In genomic region chr2:128305555-128306080, GRCh38 we compare ENCODE assay signal across 8 cellular contexts. TPM values are rescaled to one million over a fixed set of nuclear protein-coding genes. Genes with fewer than 3 reads are reported as not detected.
A peak's percentile ranks its signal among the peaks of the same experiment; 100 is the strongest.
DNase-seq lines count a peak whose midpoint lies in the region; ATAC-seq and TF ChIP-seq lines count a peak whose summit lies in the region.

No MANE protein-coding gene starts in this region.

- peak; percentile 80 for ATAC-seq in HG02759 (IDR thresholded peaks at IDR 0.05; ENCODE audit: unreplicated experiment)
- no peak for ATAC-seq in gastroesophageal sphincter
- peak; percentile 84 to 92 for ATAC-seq in stimulated activated naive B cell treated with anti-CD40 and anti-IgM and Interleukin-4, amounts not matched to agents 10 μg/mL and 1 μg/mL and 100 μg/mL, for 72 hours (replicated peaks)
- ATAC-seq in HG03280 (IDR thresholded peaks at IDR 0.05; ENCODE audit: unreplicated experiment): no peak

- no peaks in the 10 kb centered on the region for H3K27me3 Mint-ChIP-seq in stimulated activated naive B cell treated with anti-CD40 and anti-IgM and Interleukin-4, amounts not matched to agents 10 μg/mL and 1 μg/mL and 100 μg/mL, for 72 hours

- no peak overlapping the region for H3K4me3 ChIP-seq in gastroesophageal sphincter

- H3K27ac ChIP-seq in gastroesophageal sphincter: peak overlapping the region in 3 of 4 donors; percentile 71 to 78 (median 77)

- H3K27ac Mint-ChIP-seq in stimulated activated naive B cell treated with anti-CD40 and anti-IgM and Interleukin-4, amounts not matched to agents 10 μg/mL and 1 μg/mL and 100 μg/mL, for 72 hours: peak overlapping the region; percentile 88

- H3K4me1 ChIP-seq in gastroesophageal sphincter: peaks cover 5 to 99% (median 51%) of the 10 kb centered on the region in 3 donors

- no peak for TF ChIP-seq EP300 in gastroesophageal sphincter (IDR thresholded peaks at IDR 0.05)

- no peaks in the 10 kb centered on the region for H3K9me3 Mint-ChIP-seq in stimulated activated naive B cell treated with anti-CD40 and anti-IgM and Interleukin-4, amounts not matched to agents 10 μg/mL and 1 μg/mL and 100 μg/mL, for 72 hours

- no peak for TF ChIP-seq POLR2A in gastroesophageal sphincter (IDR thresholded peaks at IDR 0.05)

- WGBS in gastroesophageal sphincter (ENCODE audit: low coverage in 1 of 2), 2 donors: 20% methylated on average over 2 of the region's 11 CpGs; no CpG with 5 or more reads in 1 of the 2 donors

- peaks cover 3 to 20% of the 10 kb centered on the region in 2 donors for H3K36me3 Mint-ChIP-seq in stimulated activated naive B cell treated with anti-CD40 and anti-IgM and Interleukin-4, amounts not matched to agents 10 μg/mL and 1 μg/mL and 100 μg/mL, for 72 hours

- H3K9me3 ChIP-seq in gastroesophageal sphincter: no peaks in the 10 kb centered on the region

- H3K36me3 ChIP-seq in gastroesophageal sphincter: no peaks in the 10 kb centered on the region

- peak; percentile 11 for DNase-seq in ELR (ENCODE audit: low read depth)
- DNase-seq in NCI-H524 (lab: John Stamatoyannopoulos, UW): peak; percentile 90 to 95
- DNase-seq in stimulated activated naive B cell treated with anti-CD40 and anti-IgM and Interleukin-4, amounts not matched to agents 10 μg/mL and 1 μg/mL and 100 μg/mL, for 72 hours: peak; percentile 44
- no peak for DNase-seq in NCI-H446 treated with DMSO at 0.1 percent for 48 hours (lab: John Stamatoyannopoulos, UW)
- no peak for DNase-seq in SIG-M5 (lab: John Stamatoyannopoulos, UW)

- no peaks in the 10 kb centered on the region for H3K27me3 ChIP-seq in gastroesophageal sphincter

- no peak for TF ChIP-seq CTCF in gastroesophageal sphincter (IDR thresholded peaks at IDR 0.05)

- H3K4me3 Mint-ChIP-seq in stimulated activated naive B cell treated with anti-CD40 and anti-IgM and Interleukin-4, amounts not matched to agents 10 μg/mL and 1 μg/mL and 100 μg/mL, for 72 hours: peak overlapping the region in 1 of 2 donors; percentile 39

- peaks cover 38 to 77% of the 10 kb centered on the region in 2 donors for H3K4me1 Mint-ChIP-seq in stimulated activated naive B cell treated with anti-CD40 and anti-IgM and Interleukin-4, amounts not matched to agents 10 μg/mL and 1 μg/mL and 100 μg/mL, for 72 hours

RNA-seq across cellular contexts. Expression of gene HS6ST1, which starts 13.1 kb away (rescaled TPM):
- total RNA-seq in gastroesophageal sphincter: 10 to 100 TPM; 20.5 to 43.6 (median 32.1) TPM

Comparison
In these comparisons a context has a peak if more than half of its experiments do, and no peak if none do; other contexts are left out.
1. DNase-seq: peak in ELR (single experiment), NCI-H524 (2 of 2) and stimulated activated naive B cell treated with anti-CD40 and anti-IgM and Interleukin-4, amounts not matched to agents 10 μg/mL and 1 μg/mL and 100 μg/mL, for 72 hours (single experiment); none in NCI-H446 treated with DMSO at 0.1 percent for 48 hours (single experiment) and SIG-M5 (single experiment).
2. ATAC-seq: peak in HG02759 (single experiment) and stimulated activated naive B cell treated with anti-CD40 and anti-IgM and Interleukin-4, amounts not matched to agents 10 μg/mL and 1 μg/mL and 100 μg/mL, for 72 hours (2 of 2); none in gastroesophageal sphincter (single experiment) and HG03280 (single experiment).